ENCODE assay signal across 8 cellular contexts in the genomic region with DNA sequence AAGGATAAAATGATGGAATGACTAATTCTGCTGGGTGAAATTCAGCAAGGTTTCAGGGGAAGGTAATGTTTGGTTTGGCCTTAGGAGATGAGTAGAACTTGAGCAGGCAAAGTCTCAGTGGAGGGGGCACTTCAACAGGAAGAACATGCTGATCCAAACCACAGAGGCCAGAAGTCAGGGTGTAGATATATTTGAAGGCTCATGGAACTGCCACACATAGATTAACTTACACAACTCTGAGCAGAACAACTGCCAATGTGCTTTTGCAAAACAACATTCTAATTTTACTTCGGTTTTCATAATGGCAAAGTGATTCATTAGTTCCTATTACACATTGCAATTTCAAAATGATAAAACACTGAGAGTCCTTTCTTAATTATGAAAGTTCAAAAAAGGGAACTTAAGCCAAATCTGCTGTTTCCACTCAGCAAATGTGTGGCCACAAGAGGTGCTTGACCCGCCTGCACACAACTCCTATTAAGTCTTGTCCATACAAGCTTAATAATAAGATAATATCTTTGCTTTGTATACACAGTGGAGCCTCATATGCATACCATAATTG.
A peak's percentile ranks its signal among the peaks of the same experiment; 100 is the strongest.
DNase-seq lines count a peak whose midpoint lies in the region; ATAC-seq and TF ChIP-seq lines count a peak whose summit lies in the region.

No MANE protein-coding gene starts in this region.

- in situ Hi-C loops in KBM-7 (cut with MboI; ENCODE audit: low pct_unique_long_range_greater_than_20kb, low sequenced_read_pairs) = no loop called here

- TF ChIP-seq CTCF in GM10266 (IDR thresholded peaks at IDR 0.05; ENCODE audit: control insufficient read depth, insufficient read depth, low read depth, missing control alignments) = no peak

- peak; percentile 76 for ATAC-seq in GM21825 (IDR thresholded peaks at IDR 0.05; ENCODE audit: unreplicated experiment)

- DNase-seq in GM10266 (ENCODE audit: extremely low spot score) (peak; percentile 13), NOMO-1 (lab: John Stamatoyannopoulos, UW; ENCODE audit: unreplicated experiment in 2 of 2) (peak; percentile 97 to 99), glomerular visceral epithelial cell (ENCODE audit: extremely low spot score) (peak; percentile 71), NCI-H128 (lab: John Stamatoyannopoulos, UW; ENCODE audit: unreplicated experiment) (no peak), KBM-7 (no peak), NCI-H774 (lab: John Stamatoyannopoulos, UW) (no peak)
- no peak for DNase-seq in stimulated activated CD4-positive, alpha-beta T cell treated with anti-CD3 and anti-CD28 coated beads, Interleukin-1b, Interleukin-23, amount 100 ng/mL, for 48 hours

Comparison
In these comparisons a context has a peak if more than half of its experiments do, and no peak if none do; other contexts are left out.
1. DNase-seq: peak in GM10266 (single experiment), NOMO-1 (2 of 2) and glomerular visceral epithelial cell (single experiment); none in NCI-H128 (single experiment), KBM-7 (single experiment), NCI-H774 (single experiment) and stimulated activated CD4-positive, alpha-beta T cell treated with anti-CD3 and anti-CD28 coated beads, Interleukin-1b, Interleukin-23, amount 100 ng/mL, for 48 hours (single experiment).